ENCODE assay signal across 8 cellular contexts in the genomic region with DNA sequence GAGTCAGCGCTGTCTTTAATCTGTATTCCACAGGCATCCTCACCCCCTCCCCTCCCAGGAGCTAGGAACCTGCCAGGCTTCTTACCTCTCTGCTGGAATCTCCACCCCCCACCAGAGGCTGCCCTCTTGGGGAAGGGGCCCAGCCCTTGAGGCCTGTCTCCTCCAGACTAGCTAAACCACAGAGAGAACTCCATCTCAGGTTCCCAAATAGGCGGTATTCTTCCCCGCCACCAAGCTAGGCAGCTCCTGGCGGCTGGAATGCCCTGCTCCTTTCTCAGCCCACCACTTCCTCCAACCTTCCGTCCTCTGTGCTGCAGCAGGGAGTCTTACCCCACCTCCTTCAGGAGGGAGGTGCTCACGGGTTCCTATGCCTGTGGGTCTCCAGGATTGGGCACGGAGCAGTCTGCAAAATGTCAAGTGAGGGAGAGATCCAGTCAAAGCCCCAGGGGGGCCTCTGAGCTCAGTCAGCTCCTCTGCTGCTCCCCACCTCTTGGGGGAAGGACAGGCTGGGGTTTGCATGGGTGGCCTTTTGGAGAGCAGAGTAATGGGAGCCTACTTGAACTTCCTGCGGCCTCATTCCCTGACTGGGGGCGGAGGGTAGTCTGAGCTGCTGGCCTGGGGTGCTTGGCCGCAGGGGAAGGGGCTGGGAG. TPM values are rescaled to one million over a fixed set of nuclear protein-coding genes. Genes with fewer than 3 reads are reported as not detected.
A peak's percentile ranks its signal among the peaks of the same experiment; 100 is the strongest.
DNase-seq lines count a peak whose midpoint lies in the region; ATAC-seq and TF ChIP-seq lines count a peak whose summit lies in the region.

No MANE protein-coding gene starts in this region.

- peak; percentile 36 for DNase-seq in NCI-H2227 (lab: John Stamatoyannopoulos, UW; ENCODE audit: unreplicated experiment)
- no peak for DNase-seq in NCI-H2227 treated with DMSO at 0.1 percent for 48 hours (lab: John Stamatoyannopoulos, UW)
- no peak for DNase-seq in Panc1 (ENCODE audit: low read depth, low spot score)
- peak; percentile 32 for DNase-seq in fibroblast of the aortic adventitia (ENCODE audit: low read depth)
- no peak for DNase-seq in activated CD8-positive, alpha-beta memory T cell treated with anti-CD3 and anti-CD28 coated beads for 24 hours
- DNase-seq in stimulated activated CD4-positive, alpha-beta T cell treated with anti-CD3 and anti-CD28 coated beads, Interleukin-4, amount 100 ng/mL, for 1 hour = no peak

- CTCF ChIA-PET in Panc1 (lab: Charles Lee) = no interaction called here

- TF ChIP-seq CTCF in Panc1 (IDR thresholded peaks at IDR 0.05) (0 out of 2 replicates have a peak, but pooled peaks have one; percentile 15), fibroblast of the aortic adventitia (IDR thresholded peaks at IDR 0.05; ENCODE audit: insufficient read depth, low read length) (peak; percentile 7)

- H3K4me1 ChIP-seq in Panc1 (ENCODE audit: control insufficient read depth, insufficient read depth, low read length) (peaks cover 51% of the 10 kb centered on the region), rectal smooth muscle tissue (ENCODE audit: control insufficient read depth, insufficient read depth, low read length) (peaks cover 44% of the 10 kb centered on the region)

- H3K4me3 ChIP-seq in Panc1 (ENCODE audit: low read depth in 2 of 2, low read length in 2 of 2) (peak overlapping the region; percentile 41 to 57), fibroblast of the aortic adventitia (ENCODE audit: low read depth, low read length) (no peak overlapping the region), rectal smooth muscle tissue (ENCODE audit: low read length) (peak overlapping the region; percentile 38)

- H3K9ac ChIP-seq in rectal smooth muscle tissue (ENCODE audit: low read length) = no peak overlapping the region

- H3K27ac ChIP-seq in Panc1 (ENCODE audit: low read length) = peak overlapping the region; percentile 84
- peak overlapping the region; percentile 71 for H3K27ac ChIP-seq in rectal smooth muscle tissue (ENCODE audit: low read depth, low read length)

- in situ Hi-C loops in Panc1 (cut with HindIII; ENCODE audit: low pct_unique_long_range_greater_than_20kb, low sequenced_read_pairs) = no loop called here

- no peaks in the 10 kb centered on the region for H3K36me3 ChIP-seq in Panc1 (ENCODE audit: control insufficient read depth, insufficient read depth, low read length)
- H3K36me3 ChIP-seq in rectal smooth muscle tissue (ENCODE audit: control insufficient read depth, insufficient read depth, low read length) = no peaks in the 10 kb centered on the region

- BruUV-seq in Panc1 (replicated peaks; lab: Mats Ljungman, UMichigan) = no TSS peak

- POLR2A ChIA-PET in Panc1 (lab: Charles Lee) = interaction anchor here (0.6 kb wide), 1 partner anchor 114 kb away, joined by 3 read pairs; no protein-coding TSS in a partner anchor

- H3K27me3 ChIP-seq in Panc1 (ENCODE audit: control insufficient read depth, insufficient read depth, low read length) = no peaks in the 10 kb centered on the region
- no peaks in the 10 kb centered on the region for H3K27me3 ChIP-seq in rectal smooth muscle tissue (ENCODE audit: control insufficient read depth, insufficient read depth, low read length)

- peak; percentile 64 for ATAC-seq in Panc1
- no peak for ATAC-seq in GM21576 (IDR thresholded peaks at IDR 0.05; ENCODE audit: unreplicated experiment)

- intact Hi-C loops in Panc1 (cut with micrococcal nuclease; ENCODE audit: unreplicated experiment) = loop anchor here (10.0 kb wide), 1 partner anchor 96 kb away; the partner anchor contains the start of gene RAI1

- no peaks in the 10 kb centered on the region for H3K9me3 ChIP-seq in Panc1 (ENCODE audit: control insufficient read depth, insufficient read depth, low read depth, low read length)

RNA-seq across cellular contexts. Expression of gene SREBF1, which starts 55.7 kb away (rescaled TPM):
- total RNA-seq in Panc1 (2021; ENCODE audit: unreplicated experiment) (230 TPM), fibroblast of the aortic adventitia (ENCODE audit: low replicate concordance) (48.7 and 82.1 TPM in 2 replicates)
- 434 TPM for polyA plus RNA-seq in Panc1 (2012; ENCODE audit: insufficient read length)

Comparison
In these comparisons a context has a peak if more than half of its experiments do, and no peak if none do; other contexts are left out.
1. DNase-seq: peak in NCI-H2227 (single experiment) and fibroblast of the aortic adventitia (single experiment); none in NCI-H2227 treated with DMSO at 0.1 percent for 48 hours (single experiment), Panc1 (single experiment), activated CD8-positive, alpha-beta memory T cell treated with anti-CD3 and anti-CD28 coated beads for 24 hours (single experiment) and stimulated activated CD4-positive, alpha-beta T cell treated with anti-CD3 and anti-CD28 coated beads, Interleukin-4, amount 100 ng/mL, for 1 hour (single experiment).